In the genomic region with DNA sequence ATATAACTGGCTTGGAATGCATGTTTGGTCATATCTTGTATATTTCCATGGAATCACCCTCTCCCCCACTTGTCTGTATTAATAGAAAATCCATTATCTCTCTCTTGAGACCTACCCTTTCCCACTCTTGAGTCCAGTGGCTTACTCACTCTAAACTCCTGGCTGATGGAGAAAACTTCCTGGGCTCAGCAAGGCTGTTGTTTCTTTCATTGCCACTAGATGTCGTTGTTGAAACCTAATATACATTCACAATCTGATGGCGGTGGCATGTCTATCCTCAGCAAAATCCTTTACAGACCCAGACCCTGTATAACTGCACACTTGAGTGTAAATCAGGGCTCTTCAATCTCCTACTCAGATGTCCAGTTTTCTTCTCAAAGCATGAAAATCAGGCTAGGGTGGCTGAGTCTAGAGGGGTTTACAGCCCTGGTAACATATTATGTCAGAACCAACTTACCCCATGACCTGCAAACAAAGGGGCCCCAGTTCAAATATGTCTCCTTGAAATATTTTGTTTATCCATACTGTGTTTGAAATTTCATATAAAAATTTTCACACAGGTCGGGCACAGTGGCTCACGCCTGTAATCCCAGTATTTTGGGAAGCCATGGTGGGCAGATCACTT, we compare ENCODE assay signal across 8 cellular contexts.
A peak's percentile ranks its signal among the peaks of the same experiment; 100 is the strongest.
DNase-seq lines count a peak whose midpoint lies in the region; ATAC-seq lines count a peak whose summit lies in the region.

No MANE protein-coding gene starts in this region.

- peaks cover 5% of the 10 kb centered on the region for H3K4me1 ChIP-seq in adipocyte (ENCODE audit: control insufficient read depth, insufficient read depth, low read length)

- no peak overlapping the region for H3K4me3 ChIP-seq in adipocyte (ENCODE audit: low read length)

- no peaks in the 10 kb centered on the region for H3K27me3 ChIP-seq in adipocyte (replicated peaks; ENCODE audit: control insufficient read depth, insufficient read depth, low read length)

- peaks cover 5% of the 10 kb centered on the region for H3K9me3 ChIP-seq in adipocyte (ENCODE audit: control insufficient read depth, low read length)

- no peak overlapping the region for H3K9ac ChIP-seq in adipocyte (ENCODE audit: low read length)

- ATAC-seq in GM18870 (IDR thresholded peaks at IDR 0.05; ENCODE audit: unreplicated experiment) (peak; percentile 82), HG03095 (IDR thresholded peaks at IDR 0.05; ENCODE audit: unreplicated experiment) (peak; percentile 81)

- in situ Hi-C loops in Caki2 (cut with HindIII; ENCODE audit: low pct_unique_long_range_greater_than_20kb, low sequenced_read_pairs) = no loop called here

- H3K36me3 ChIP-seq in adipocyte (ENCODE audit: control insufficient read depth, insufficient read depth, low read length, severe bottlenecking) = no peaks in the 10 kb centered on the region

- DNase-seq in Caki2 (ENCODE audit: low read depth) (peak; percentile 59), NCI-H526 treated with DMSO at 0.1 percent for 48 hours (lab: John Stamatoyannopoulos, UW) (peak; percentile 33), adipocyte (ENCODE audit: low read depth) (peak; percentile 76), iPS-NIHi7 (ENCODE audit: extremely low spot score) (peak; percentile 61), stromal cell of bone marrow (ENCODE audit: low read depth) (peak; percentile 58), DMS79 treated with DMSO at 0.1 percent for 48 hours (lab: John Stamatoyannopoulos, UW) (no peak)
